ENCODE assay signal across 8 cellular contexts in the genomic region with DNA sequence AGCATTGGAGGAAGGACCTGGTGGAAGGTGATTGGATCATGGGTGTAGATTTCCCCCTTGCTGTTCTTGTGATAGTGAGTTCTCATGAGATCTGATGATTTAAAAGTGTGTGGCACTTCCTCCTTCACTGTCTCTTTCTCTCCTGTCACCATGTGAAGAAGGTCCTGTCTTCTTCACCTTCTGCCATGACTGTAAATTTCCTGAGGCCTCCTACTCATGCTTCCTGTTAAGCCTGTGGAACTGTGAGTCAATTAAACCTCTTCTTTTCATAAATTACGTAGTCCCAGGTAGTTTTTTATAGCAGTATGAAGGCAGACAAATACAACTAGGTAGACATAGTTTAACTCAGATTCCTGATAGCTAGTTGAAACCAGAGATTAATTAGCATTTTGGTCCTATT. TPM values are rescaled to one million over a fixed set of nuclear protein-coding genes. Genes with fewer than 3 reads are reported as not detected.
DNase-seq lines count a peak whose midpoint lies in the region; ATAC-seq and TF ChIP-seq lines count a peak whose summit lies in the region.
"Not testable (repeated sequence)": the region's sequence is repeated elsewhere in the genome, so short reads cannot be mapped to it uniquely, and the experiment has no call there.

No MANE protein-coding gene starts in this region.

- ATAC-seq in central memory CD8-positive, alpha-beta T cell (replicated peaks; ENCODE audit: extremely low read depth, poor library complexity, severe bottlenecking), result not testable (repeated sequence)
- peak; percentile 58 for ATAC-seq in stimulated activated naive CD8-positive, alpha-beta T cell treated with anti-CD3 and anti-CD28 coated beads, Interleukin-15, amount 100 ng/mL, for 72 hours

- not testable (repeated sequence) for H3K4me3 ChIP-seq in neural progenitor cell

- H4K20me1 ChIP-seq in neural progenitor cell (ENCODE audit: low read depth), result not testable (repeated sequence)

- TF ChIP-seq CTCF in neural progenitor cell (IDR thresholded peaks at IDR 0.05), result not testable (repeated sequence)

- H3K27ac ChIP-seq in neural progenitor cell, result peak overlapping the region; percentile 30

- DNase-seq in ELR (ENCODE audit: low read depth), result peak; percentile 47
- DNase-seq in activated CD4-positive, alpha-beta T cell treated with anti-CD3 and anti-CD28 coated beads, Interleukin-2, amount 50 U/mL, for 4 hours, result peak; percentile 11 to 12
- DNase-seq in activated naive CD4-positive, alpha-beta T cell treated with anti-CD3 and anti-CD28 coated beads, Interleukin-2, amount 10 ng/mL, durations not matched to agents 7 days and 5 days; central memory CD8-positive, alpha-beta T cell (ENCODE audit: low spot score in 2 of 2); immature natural killer cell; neural progenitor cell (ENCODE audit: low spot score); stimulated activated naive CD8-positive, alpha-beta T cell treated with anti-CD3 and anti-CD28 coated beads, Interleukin-15, amount 100 ng/mL, for 72 hours: not testable (repeated sequence)

- H3K4me1 Mint-ChIP-seq in IgD-negative memory B cell (peaks cover 40 to 48% (median 40%) of the 10 kb centered on the region in 3 donors), immature natural killer cell (peaks cover 59 to 65% of the 10 kb centered on the region in 2 donors), neural progenitor cell (peaks cover 33% of the 10 kb centered on the region)
- H3K4me1 Mint-ChIP-seq in activated naive CD4-positive, alpha-beta T cell treated with anti-CD3 and anti-CD28 coated beads, Interleukin-2, amount 10 ng/mL, durations not matched to agents 7 days and 5 days, result peaks cover 56% of the 10 kb centered on the region
- H3K4me1 Mint-ChIP-seq in central memory CD8-positive, alpha-beta T cell, result peaks cover 52% of the 10 kb centered on the region
- peaks cover 47% of the 10 kb centered on the region for H3K4me1 Mint-ChIP-seq in stimulated activated naive CD8-positive, alpha-beta T cell treated with anti-CD3 and anti-CD28 coated beads, Interleukin-15, amount 100 ng/mL, for 72 hours

- not testable (repeated sequence) for H3K9ac ChIP-seq in neural progenitor cell

- not testable (repeated sequence) for H3K4me2 ChIP-seq in neural progenitor cell

- not testable (repeated sequence) for H3K27me3 Mint-ChIP-seq in IgD-negative memory B cell; activated naive CD4-positive, alpha-beta T cell treated with anti-CD3 and anti-CD28 coated beads, Interleukin-2, amount 10 ng/mL, durations not matched to agents 7 days and 5 days; central memory CD8-positive, alpha-beta T cell; immature natural killer cell (ENCODE audit: low read depth in 3 of 3); neural progenitor cell (ENCODE audit: insufficient read depth, low read depth); stimulated activated naive CD8-positive, alpha-beta T cell treated with anti-CD3 and anti-CD28 coated beads, Interleukin-15, amount 100 ng/mL, for 72 hours

- H3K4me3 Mint-ChIP-seq in IgD-negative memory B cell; activated naive CD4-positive, alpha-beta T cell treated with anti-CD3 and anti-CD28 coated beads, Interleukin-2, amount 10 ng/mL, durations not matched to agents 7 days and 5 days; central memory CD8-positive, alpha-beta T cell; neural progenitor cell; stimulated activated naive CD8-positive, alpha-beta T cell treated with anti-CD3 and anti-CD28 coated beads, Interleukin-15, amount 100 ng/mL, for 72 hours: not testable (repeated sequence)
- peak overlapping the region in 1 of 5 donors; percentile 29 for H3K4me3 Mint-ChIP-seq in immature natural killer cell

- H3K9me3 ChIP-seq in neural progenitor cell (ENCODE audit: low read depth), result not testable (repeated sequence)

- not testable (repeated sequence) for H3K27me3 ChIP-seq in neural progenitor cell

- CTCF ChIA-PET in activated naive CD4-positive, alpha-beta T cell treated with anti-CD3 and anti-CD28 coated beads, Interleukin-2, amount 10 ng/mL, durations not matched to agents 7 days and 5 days (lab: Charles Lee), result interaction anchor here (0.7 kb wide), 1 partner anchor 24 kb away, joined by 3 read pairs; no protein-coding TSS in a partner anchor

- H2AFZ ChIP-seq in neural progenitor cell (replicated peaks), result not testable (repeated sequence)

- H3K4me1 ChIP-seq in neural progenitor cell, result peaks cover 54% of the 10 kb centered on the region

- not testable (repeated sequence) for H3K9me3 Mint-ChIP-seq in IgD-negative memory B cell, neural progenitor cell
- H3K9me3 Mint-ChIP-seq in activated naive CD4-positive, alpha-beta T cell treated with anti-CD3 and anti-CD28 coated beads, Interleukin-2, amount 10 ng/mL, durations not matched to agents 7 days and 5 days, result peaks cover 46% of the 10 kb centered on the region
- H3K9me3 Mint-ChIP-seq in central memory CD8-positive, alpha-beta T cell, result peaks cover 24% of the 10 kb centered on the region
- peaks cover 5 to 15% (median 10%) of the 10 kb centered on the region in 6 donors for H3K9me3 Mint-ChIP-seq in immature natural killer cell
- peaks cover 27 to 32% of the 10 kb centered on the region in 2 donors for H3K9me3 Mint-ChIP-seq in stimulated activated naive CD8-positive, alpha-beta T cell treated with anti-CD3 and anti-CD28 coated beads, Interleukin-15, amount 100 ng/mL, for 72 hours

- H3K27ac Mint-ChIP-seq in IgD-negative memory B cell (peak overlapping the region in 2 of 3 donors; percentile 36 to 43), immature natural killer cell (peak overlapping the region; percentile 62 to 95 (median 90)), neural progenitor cell (peak overlapping the region; percentile 47)
- H3K27ac Mint-ChIP-seq in activated naive CD4-positive, alpha-beta T cell treated with anti-CD3 and anti-CD28 coated beads, Interleukin-2, amount 10 ng/mL, durations not matched to agents 7 days and 5 days, result peak overlapping the region; percentile 3
- H3K27ac Mint-ChIP-seq in central memory CD8-positive, alpha-beta T cell (ENCODE audit: low read depth), result peak overlapping the region; percentile 83
- H3K27ac Mint-ChIP-seq in stimulated activated naive CD8-positive, alpha-beta T cell treated with anti-CD3 and anti-CD28 coated beads, Interleukin-15, amount 100 ng/mL, for 72 hours, result peak overlapping the region in 1 of 2 donors; percentile 22

- H3K36me3 ChIP-seq in neural progenitor cell, result not testable (repeated sequence)

- H3F3A ChIP-seq in neural progenitor cell (ENCODE audit: low read depth), result peaks cover 34% of the 10 kb centered on the region

- H3K36me3 Mint-ChIP-seq in IgD-negative memory B cell, result peaks cover 26% of the 10 kb centered on the region
- peaks cover 79% of the 10 kb centered on the region for H3K36me3 Mint-ChIP-seq in activated naive CD4-positive, alpha-beta T cell treated with anti-CD3 and anti-CD28 coated beads, Interleukin-2, amount 10 ng/mL, durations not matched to agents 7 days and 5 days
- H3K36me3 Mint-ChIP-seq in central memory CD8-positive, alpha-beta T cell (ENCODE audit: insufficient read depth), result peaks cover 14% of the 10 kb centered on the region
- peaks cover 26 to 35% (median 30%) of the 10 kb centered on the region in 3 donors for H3K36me3 Mint-ChIP-seq in immature natural killer cell
- H3K36me3 Mint-ChIP-seq in neural progenitor cell, result peaks cover 25% of the 10 kb centered on the region

- peaks cover 14% of the 10 kb centered on the region for H3K79me2 ChIP-seq in neural progenitor cell (ENCODE audit: low read depth)

RNA-seq across cellular contexts. Expression of gene SLC30A7, which starts 57.1 kb away (rescaled TPM):
- polyA plus RNA-seq in IgD-negative memory B cell (8.3 TPM), immature natural killer cell (10 to 100 TPM; 12.3 to 18.2 (median 14.6) TPM)
- 14.8 and 22.2 TPM in 2 replicates for total RNA-seq in neural progenitor cell (ENCODE audit: low replicate concordance)

RNA-seq across cellular contexts. Expression of gene EXTL2, which starts 58.3 kb away (rescaled TPM):
- 2.6 TPM for polyA plus RNA-seq in IgD-negative memory B cell
- 1 to 10 TPM; 5.2 to 9.9 (median 8.4) TPM for polyA plus RNA-seq in immature natural killer cell
- total RNA-seq in neural progenitor cell (ENCODE audit: low replicate concordance), result 60.6 and 73.3 TPM in 2 replicates
